Comparison of ENCODE assay signal across 23 cellular contexts in the genomic region with DNA sequence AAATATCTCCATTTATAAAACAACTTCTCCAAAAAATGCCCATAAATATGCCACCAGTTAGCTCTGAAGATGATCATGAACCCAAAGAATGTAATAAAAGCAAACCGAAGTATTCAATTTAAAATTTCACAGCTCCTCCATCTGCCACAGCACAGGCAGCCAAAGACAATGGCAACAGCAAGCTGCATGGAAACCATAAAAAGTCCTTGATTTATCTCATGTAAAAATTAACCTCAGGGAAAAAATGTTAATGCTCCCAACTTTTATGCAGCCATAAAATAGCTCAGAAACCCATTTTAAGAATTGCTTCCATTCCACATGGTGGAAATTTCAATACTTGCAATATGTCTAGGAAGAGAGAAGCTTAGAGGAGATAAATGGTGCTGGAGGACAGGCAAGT.
"Had no signal": no experiment of that assay in that cellular context is flagged by ENCODE, and none has a peak within 500 bp of the region (broad histone marks: within the 10 kb centered on the region; RNA-seq: fewer than 3 reads in every experiment).

No MANE protein-coding gene starts in this region.

- ATAC-seq: natural killer cell; psoas muscle; right cardiac atrium; right lobe of liver; stimulated activated memory B cell treated with anti-CD40 and anti-IgM and Interleukin-4, amounts not matched to agents 10 μg/mL and 1 μg/mL and 100 μg/mL, for 72 hours; stimulated activated naive CD8-positive, alpha-beta T cell treated with anti-CD3 and anti-CD28 coated beads, Interleukin-15, amount 100 ng/mL, for 72 hours; stimulated activated naive CD8-positive, alpha-beta T cell treated with anti-CD3 and anti-CD28 coated beads, Interleukin-15, Interleukin-2, amounts not matched to agents 100 U/mL and 50 U/mL, for 24 hours; upper lobe of right lung had no signal

- DNase-seq: natural killer cell; occipital lobe; ovary; posterior cingulate gyrus; psoas muscle; right cardiac atrium; right lobe of liver; sigmoid colon; small intestine; stimulated activated CD4-positive, alpha-beta T cell treated with anti-CD3 and anti-CD28 coated beads, Interleukin-1b, Interleukin-23, amount 100 ng/mL, for 48 hours; stimulated activated CD4-positive, alpha-beta T cell treated with anti-CD3 and anti-CD28 coated beads, Interleukin-4, amount 100 ng/mL, for 1 hour; stimulated activated CD4-positive, alpha-beta T cell treated with anti-CD3 and anti-CD28 coated beads, Interleukin-4, amount 100 ng/mL, for 4 hours; stimulated activated CD8-positive, alpha-beta memory T cell treated with anti-CD3 and anti-CD28 coated beads, Interleukin-4, amount 100 ng/mL, for 48 hours; stimulated activated naive CD4-positive, alpha-beta T cell; stimulated activated naive CD8-positive, alpha-beta T cell treated with anti-CD3 and anti-CD28 coated beads, Interleukin-15, amount 100 ng/mL, for 72 hours; stimulated activated naive CD8-positive, alpha-beta T cell treated with anti-CD3 and anti-CD28 coated beads, Interleukin-15, Interleukin-2, amounts not matched to agents 100 U/mL and 50 U/mL, for 24 hours; substantia nigra; testis; tibial artery; transverse colon; upper lobe of right lung; uterus had no signal
